14 cellular contexts compared by ENCODE assay signal in the genomic region with DNA sequence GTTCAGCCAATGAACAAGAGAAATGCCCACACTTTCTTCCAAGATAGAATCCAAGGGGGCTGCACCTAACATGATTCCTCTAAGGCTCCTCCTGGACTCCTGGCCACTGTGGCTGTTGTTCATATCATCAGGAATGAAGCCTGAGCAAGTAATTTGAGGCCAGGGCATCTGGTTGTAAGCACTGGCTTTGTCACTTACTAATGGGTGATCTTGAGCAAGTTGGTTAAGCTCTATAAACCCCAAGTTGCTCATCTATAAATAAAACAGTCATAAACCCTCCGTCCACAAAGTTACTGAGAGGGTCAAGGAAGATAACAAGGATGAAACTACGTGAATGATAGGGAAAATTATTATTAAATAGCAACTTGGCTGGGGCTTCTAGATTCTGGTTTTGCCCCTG. TPM values are rescaled to one million over a fixed set of nuclear protein-coding genes. Genes with fewer than 3 reads are reported as not detected.
DNase-seq lines count a peak whose midpoint lies in the region; ATAC-seq and TF ChIP-seq lines count a peak whose summit lies in the region.
"Had no signal": no experiment of that assay in that cellular context is flagged by ENCODE, and none has a peak within 500 bp of the region (broad histone marks: within the 10 kb centered on the region; RNA-seq: fewer than 3 reads in every experiment).

No MANE protein-coding gene starts in this region.

- H3K4me3 ChIP-seq in SJSA1 (no peak overlapping the region), esophagus muscularis mucosa (no peak overlapping the region), muscle layer of duodenum (ENCODE audit: low read depth in 1 of 2, low read length in 2 of 2) (no peak overlapping the region), thoracic aorta (no peak overlapping the region)

- DNase-seq in SJSA1 (ENCODE audit: low read depth in 1 of 2, low spot score in 2 of 2) (no peak), esophagus muscularis mucosa (ENCODE audit: extremely low spot score) (no peak), thoracic aorta (ENCODE audit: low spot score) (no peak), NCI-H1092 (lab: John Stamatoyannopoulos, UW) (no peak), GM13976 (ENCODE audit: low spot score) (no peak), UCSD-AML1 (lab: John Stamatoyannopoulos, UW; ENCODE audit: unreplicated experiment) (no peak)
- DNase-seq in stimulated activated naive CD8-positive, alpha-beta T cell treated with anti-CD3 and anti-CD28 coated beads, Interleukin-15, amount 100 ng/mL, for 72 hours = no peak
- DNase-seq: activated CD4-positive, alpha-beta T cell treated with anti-CD3 and anti-CD28 coated beads, Interleukin-2, amount 10 ng/mL, durations not matched to agents 24 days and 14 days; activated effector memory CD4-positive, alpha-beta T cell treated with anti-CD3 and anti-CD28 coated beads, Interleukin-2, amount 50 U/mL, for 16 hours; GOT3; naive B cell; NCI-H1436; NCI-H82 had no signal

- no peak for ATAC-seq in thoracic aorta (ENCODE audit: insufficient number of reproducible peaks, low FRiP score, low read depth)
- ATAC-seq in stimulated activated naive CD8-positive, alpha-beta T cell treated with anti-CD3 and anti-CD28 coated beads, Interleukin-15, amount 100 ng/mL, for 72 hours = no peak

- intact Hi-C loops in esophagus muscularis mucosa (cut with DNase I) = no loop called here

- WGBS in esophagus muscularis mucosa = 41% methylated on average over 2 of the region's 2 CpGs

- in situ Hi-C loops in GM13976 (cut with MboI; ENCODE audit: low sequenced_read_pairs, unreplicated experiment) = no loop called here

- H3K9me3 ChIP-seq in SJSA1 (replicated peaks) (no peaks in the 10 kb centered on the region), esophagus muscularis mucosa (no peaks in the 10 kb centered on the region), muscle layer of duodenum (ENCODE audit: control insufficient read depth in 1 of 2, low read length in 2 of 2) (no peaks in the 10 kb centered on the region), thoracic aorta (no peaks in the 10 kb centered on the region)

- no peaks in the 10 kb centered on the region for H3K27me3 Mint-ChIP-seq in stimulated activated naive CD8-positive, alpha-beta T cell treated with anti-CD3 and anti-CD28 coated beads, Interleukin-15, amount 100 ng/mL, for 72 hours
- H3K27me3 Mint-ChIP-seq: activated CD4-positive, alpha-beta T cell treated with anti-CD3 and anti-CD28 coated beads, Interleukin-2, amount 10 ng/mL, durations not matched to agents 24 days and 14 days; naive B cell had no signal

- H3K4me3 Mint-ChIP-seq in stimulated activated naive CD8-positive, alpha-beta T cell treated with anti-CD3 and anti-CD28 coated beads, Interleukin-15, amount 100 ng/mL, for 72 hours = no peak overlapping the region
- H3K4me3 Mint-ChIP-seq: activated CD4-positive, alpha-beta T cell treated with anti-CD3 and anti-CD28 coated beads, Interleukin-2, amount 10 ng/mL, durations not matched to agents 24 days and 14 days; naive B cell had no signal

- H3K27ac ChIP-seq in SJSA1 (peak overlapping the region; percentile 66), esophagus muscularis mucosa (replicated peaks in 1 of 4) (peak overlapping the region; percentile 72 to 78 (median 74)), muscle layer of duodenum (ENCODE audit: low read length) (peak overlapping the region; percentile 76), thoracic aorta (peak overlapping the region; percentile 69 to 70)

- TF ChIP-seq POLR2A in esophagus muscularis mucosa (IDR thresholded peaks at IDR 0.05; ENCODE audit: low read depth) = no peak

- H3K4me1 ChIP-seq in SJSA1 (replicated peaks) (peaks cover 35% of the 10 kb centered on the region), esophagus muscularis mucosa (peaks cover 10 to 26% (median 22%) of the 10 kb centered on the region in 4 donors), muscle layer of duodenum (ENCODE audit: control insufficient read depth in 1 of 2, insufficient read depth in 2 of 2, low read length in 2 of 2) (peaks cover 8 to 18% of the 10 kb centered on the region in 2 donors), thoracic aorta (ENCODE audit: control insufficient read depth in 1 of 2, low read depth in 2 of 2) (peaks cover 7 to 25% of the 10 kb centered on the region in 2 donors)

- TF ChIP-seq CTCF in esophagus muscularis mucosa (IDR thresholded peaks at IDR 0.05) (no peak), thoracic aorta (IDR thresholded peaks at IDR 0.05) (no peak), GM13976 (IDR thresholded peaks at IDR 0.05; ENCODE audit: borderline replicate concordance, control extremely low read depth, extremely low read depth, insufficient read depth, missing control alignments) (no peak)

- H3K27ac Mint-ChIP-seq in stimulated activated naive CD8-positive, alpha-beta T cell treated with anti-CD3 and anti-CD28 coated beads, Interleukin-15, amount 100 ng/mL, for 72 hours = no peak overlapping the region
- H3K27ac Mint-ChIP-seq: activated CD4-positive, alpha-beta T cell treated with anti-CD3 and anti-CD28 coated beads, Interleukin-2, amount 10 ng/mL, durations not matched to agents 24 days and 14 days; naive B cell had no signal

- no peaks in the 10 kb centered on the region for H3K27me3 ChIP-seq in SJSA1 (replicated peaks)
- H3K27me3 ChIP-seq in esophagus muscularis mucosa = no peaks in the 10 kb centered on the region
- no peaks in the 10 kb centered on the region for H3K27me3 ChIP-seq in muscle layer of duodenum (ENCODE audit: low read depth, low read length)
- no peaks in the 10 kb centered on the region for H3K27me3 ChIP-seq in thoracic aorta (replicated peaks; ENCODE audit: insufficient read depth)

- H3K9me3 Mint-ChIP-seq in stimulated activated naive CD8-positive, alpha-beta T cell treated with anti-CD3 and anti-CD28 coated beads, Interleukin-15, amount 100 ng/mL, for 72 hours = no peaks in the 10 kb centered on the region
- H3K9me3 Mint-ChIP-seq: activated CD4-positive, alpha-beta T cell treated with anti-CD3 and anti-CD28 coated beads, Interleukin-2, amount 10 ng/mL, durations not matched to agents 24 days and 14 days; naive B cell had no signal

- no peaks in the 10 kb centered on the region for H3K36me3 ChIP-seq in SJSA1
- no peaks in the 10 kb centered on the region for H3K36me3 ChIP-seq in esophagus muscularis mucosa
- H3K36me3 ChIP-seq in muscle layer of duodenum (ENCODE audit: control insufficient read depth in 1 of 2, insufficient read depth in 2 of 2, low read length in 2 of 2) = no peaks in the 10 kb centered on the region
- H3K36me3 ChIP-seq in thoracic aorta = no peaks in the 10 kb centered on the region

- peaks cover 5% of the 10 kb centered on the region for H3K4me1 Mint-ChIP-seq in stimulated activated naive CD8-positive, alpha-beta T cell treated with anti-CD3 and anti-CD28 coated beads, Interleukin-15, amount 100 ng/mL, for 72 hours
- H3K4me1 Mint-ChIP-seq: naive B cell had no signal

- no peak for TF ChIP-seq EP300 in esophagus muscularis mucosa (IDR thresholded peaks at IDR 0.05)

RNA-seq across cellular contexts. Expression of a gene that starts 58.3 kb away (rescaled TPM):
- 29.1 and 36.0 TPM in 2 replicates for total RNA-seq in SJSA1 (2014; rRNA removed; shearing (Covaris generic))
- total RNA-seq in esophagus muscularis mucosa (1 to 10 TPM in 1 of 4 donors, under 1 TPM in 2, not detected in 1; 0.33 to 1.3 (median 0.97) TPM), thoracic aorta (1 to 10 TPM in 1 of 2 donors, not detected in 1; 2.5 TPM)
